10 cellular contexts compared by ENCODE assay signal in the genomic region with DNA sequence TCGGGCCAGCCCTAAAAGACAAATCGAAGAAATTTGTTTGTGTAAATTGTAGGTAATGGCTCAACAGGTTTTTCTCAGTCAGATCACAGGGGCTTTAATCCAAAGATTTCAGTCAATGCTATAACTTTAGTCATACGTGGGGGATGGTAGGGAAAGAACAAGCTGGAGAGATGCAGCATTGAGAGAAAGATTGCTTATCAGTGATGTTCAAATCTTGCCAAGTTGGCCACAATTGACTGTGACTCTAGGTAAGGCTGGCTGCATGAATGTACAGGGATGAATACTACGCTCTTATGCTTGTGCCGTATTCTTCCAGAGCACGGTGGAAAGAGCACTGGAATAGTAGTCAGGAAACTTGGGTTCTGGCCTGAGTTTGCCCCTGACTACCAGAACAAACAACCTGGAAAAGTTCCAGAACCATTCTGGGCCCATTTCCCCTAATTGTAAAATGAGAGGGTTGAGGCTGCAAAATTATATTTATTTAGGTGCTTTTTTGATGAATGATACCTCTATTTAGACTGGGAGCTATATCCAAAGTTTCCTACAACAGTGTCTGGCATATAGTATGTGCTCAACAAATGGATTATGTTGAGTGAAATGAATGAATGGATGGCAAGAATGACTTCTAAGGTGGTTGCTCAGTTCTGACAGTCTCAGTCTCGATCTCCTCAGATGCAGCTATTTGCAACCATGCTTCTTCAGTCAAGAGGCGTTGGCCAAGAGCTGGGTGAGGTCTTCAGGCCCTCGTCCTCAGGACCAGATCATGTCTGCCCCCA. TPM values are rescaled to one million over a fixed set of nuclear protein-coding genes. Genes with fewer than 3 reads are reported as not detected.
DNase-seq lines count a peak whose midpoint lies in the region; TF ChIP-seq lines count a peak whose summit lies in the region.
"Had no signal": no experiment of that assay in that cellular context is flagged by ENCODE, and none has a peak within 500 bp of the region (broad histone marks: within the 10 kb centered on the region; RNA-seq: fewer than 3 reads in every experiment).

No MANE protein-coding gene starts in this region.

- no peak overlapping the region for H2BK120ac ChIP-seq in trophoblast cell (ENCODE audit: insufficient read depth, low read length, poor library complexity)

- POLR2A ChIA-PET in RWPE1 (lab: Yijun Ruan, JAX; ENCODE audit: low non-redundant PET) (no interaction called here), OCI-LY7 (lab: Charles Lee) (interaction anchor here (0.6 to 1.2 kb wide), 2 partner anchors 14 to 135 kb away, joined by 3 to 4 read pairs; no protein-coding TSS in a partner anchor)
- POLR2A ChIA-PET in activated CD4-positive, alpha-beta memory T cell treated with anti-CD3 and anti-CD28 coated beads, Interleukin-2, amount 10 ng/mL, durations not matched to agents 7 days and 5 days (lab: Charles Lee) = interaction anchor here (0.9 kb wide), 1 partner anchor 11 kb away, joined by 3 read pairs; no protein-coding TSS in a partner anchor

- no peak overlapping the region for H2AK5ac ChIP-seq in trophoblast cell (ENCODE audit: low read length)

- no peak overlapping the region for H4K8ac ChIP-seq in trophoblast cell (ENCODE audit: low read depth, low read length)

- no peaks in the 10 kb centered on the region for H3K79me1 ChIP-seq in trophoblast cell (ENCODE audit: low read length)

- no peak overlapping the region for H3K18ac ChIP-seq in trophoblast cell (ENCODE audit: low read length)

- H3K14ac ChIP-seq in trophoblast cell (ENCODE audit: low read length) = no peak overlapping the region

- no peak overlapping the region for H3K23ac ChIP-seq in trophoblast cell (ENCODE audit: low read length)

- H3K27ac ChIP-seq in ACC112 (ENCODE audit: low read depth, low read length) (peak overlapping the region; percentile 60), RWPE1 (peak overlapping the region; percentile 87), parathyroid adenoma (peak overlapping the region; percentile 91), trophoblast cell (ENCODE audit: low read depth, low read length) (no peak overlapping the region), OCI-LY7 (ENCODE audit: low read depth, low read length, poor library complexity, severe bottlenecking) (no peak overlapping the region)

- WGBS in trophoblast cell (ENCODE audit: extremely low coverage, insufficient coverage, insufficient read length) = no CpG with 5 or more reads among the region's 9 CpGs

- BruUV-seq in OCI-LY7 (replicated peaks; lab: Mats Ljungman, UMichigan) = no TSS peak

- CTCF ChIA-PET in RWPE1 (lab: Yijun Ruan, JAX) = interaction anchor here (0.6 kb wide), 1 partner anchor 709 kb away, joined by 3 read pairs; no protein-coding TSS in a partner anchor
- CTCF ChIA-PET in OCI-LY7 (lab: Charles Lee; ENCODE audit: unreplicated experiment) = no interaction called here
- CTCF ChIA-PET in activated CD4-positive, alpha-beta memory T cell treated with anti-CD3 and anti-CD28 coated beads, Interleukin-2, amount 10 ng/mL, durations not matched to agents 7 days and 5 days (lab: Charles Lee) = interaction anchor here (1.3 kb wide), 1 partner anchor 58 kb away, joined by 5 read pairs; no protein-coding TSS in a partner anchor

- no peak overlapping the region for H4K12ac ChIP-seq in trophoblast cell (ENCODE audit: low read depth, low read length)

- H2BK5ac ChIP-seq in trophoblast cell (ENCODE audit: low read depth, low read length, poor library complexity) = no peak overlapping the region

- H3K4me1 Mint-ChIP-seq in activated CD4-positive, alpha-beta memory T cell treated with anti-CD3 and anti-CD28 coated beads, Interleukin-2, amount 10 ng/mL, durations not matched to agents 7 days and 5 days = no peaks in the 10 kb centered on the region

- H3K27me3 ChIP-seq in ACC112 (ENCODE audit: insufficient read depth, low read length) (no peaks in the 10 kb centered on the region), parathyroid adenoma (ENCODE audit: control insufficient read depth, insufficient read depth, low read length) (no peaks in the 10 kb centered on the region), trophoblast cell (ENCODE audit: insufficient read depth, low read length) (no peaks in the 10 kb centered on the region)

- H3K4me2 ChIP-seq in parathyroid adenoma (ENCODE audit: low read length) = peak overlapping the region; percentile 55
- H3K4me2 ChIP-seq in trophoblast cell (ENCODE audit: low read length) = no peak overlapping the region
- H3K4me2 ChIP-seq in OCI-LY7 (ENCODE audit: low read length) = no peak overlapping the region

- H3K9me2 ChIP-seq in OCI-LY7 (ENCODE audit: insufficient read depth, low read length) = no peaks in the 10 kb centered on the region

- H3K36me3 ChIP-seq in ACC112 (ENCODE audit: insufficient read depth, low read length) (no peaks in the 10 kb centered on the region), parathyroid adenoma (ENCODE audit: control insufficient read depth, insufficient read depth, low read length) (no peaks in the 10 kb centered on the region), trophoblast cell (ENCODE audit: control insufficient read depth in 1 of 2, insufficient read depth in 2 of 2, low read length in 2 of 2) (no peaks in the 10 kb centered on the region), OCI-LY7 (ENCODE audit: insufficient read depth, low read length) (no peaks in the 10 kb centered on the region)

- H3K9me3 Mint-ChIP-seq in activated CD4-positive, alpha-beta memory T cell treated with anti-CD3 and anti-CD28 coated beads, Interleukin-2, amount 10 ng/mL, durations not matched to agents 7 days and 5 days = no peaks in the 10 kb centered on the region

- TF ChIP-seq CTCF in RWPE1 (conservative IDR thresholded peaks at IDR 0.05; ENCODE audit: low read depth) (no peak), fibroblast of pulmonary artery (IDR thresholded peaks at IDR 0.05; ENCODE audit: low read length, missing control alignments) (no peak), parathyroid adenoma (IDR thresholded peaks at IDR 0.05) (no peak), OCI-LY7 (conservative IDR thresholded peaks at IDR 0.05; ENCODE audit: low read length) (no peak)

- H3K79me2 ChIP-seq in ACC112 (ENCODE audit: control insufficient read depth, insufficient read depth, low read length, unreplicated experiment) (no peaks in the 10 kb centered on the region), parathyroid adenoma (peaks cover 2% of the 10 kb centered on the region), trophoblast cell (ENCODE audit: control insufficient read depth, insufficient read depth, low read length, poor library complexity) (no peaks in the 10 kb centered on the region), OCI-LY7 (ENCODE audit: insufficient read depth, low read depth, low read length) (no peaks in the 10 kb centered on the region)

- H3K36me3 Mint-ChIP-seq in activated CD4-positive, alpha-beta memory T cell treated with anti-CD3 and anti-CD28 coated beads, Interleukin-2, amount 10 ng/mL, durations not matched to agents 7 days and 5 days (ENCODE audit: low read depth) = no peaks in the 10 kb centered on the region

- intact Hi-C loops in OCI-LY7 (cut with micrococcal nuclease; ENCODE audit: unreplicated experiment) = no loop called here

- H3K4me3 ChIP-seq in ACC112 (ENCODE audit: low read depth, low read length) (no peak overlapping the region), fibroblast of pulmonary artery (replicated peaks; ENCODE audit: low read depth, low read length) (no peak overlapping the region), parathyroid adenoma (ENCODE audit: low read depth, low read length) (peak overlapping the region; percentile 20), trophoblast cell (ENCODE audit: low read depth, low read length) (no peak overlapping the region), OCI-LY7 (ENCODE audit: low read depth, low read length, poor library complexity, severe bottlenecking) (no peak overlapping the region)

- H3K4me3 Mint-ChIP-seq in activated CD4-positive, alpha-beta memory T cell treated with anti-CD3 and anti-CD28 coated beads, Interleukin-2, amount 10 ng/mL, durations not matched to agents 7 days and 5 days = no peak overlapping the region

- H2BK12ac ChIP-seq in trophoblast cell (ENCODE audit: low read length) = no peak overlapping the region

- no peaks in the 10 kb centered on the region for H3K9me3 ChIP-seq in parathyroid adenoma (ENCODE audit: control insufficient read depth, low read length)
- H3K9me3 ChIP-seq in trophoblast cell (ENCODE audit: insufficient read depth, low read depth, low read length) = no peaks in the 10 kb centered on the region
- no peaks in the 10 kb centered on the region for H3K9me3 ChIP-seq in OCI-LY7 (ENCODE audit: low read length)

- no peak overlapping the region for H3K27ac Mint-ChIP-seq in activated CD4-positive, alpha-beta memory T cell treated with anti-CD3 and anti-CD28 coated beads, Interleukin-2, amount 10 ng/mL, durations not matched to agents 7 days and 5 days

- H3K4me1 ChIP-seq in ACC112 (ENCODE audit: control insufficient read depth, insufficient read depth, low read length, unreplicated experiment) (peaks cover 46% of the 10 kb centered on the region), parathyroid adenoma (peaks cover 50% of the 10 kb centered on the region), trophoblast cell (ENCODE audit: control insufficient read depth in 1 of 2, insufficient read depth in 2 of 2, low read length in 2 of 2) (peaks cover 0 to 5% of the 10 kb centered on the region in 2 experiments), OCI-LY7 (ENCODE audit: insufficient read depth, low read length, poor library complexity, severe bottlenecking) (peaks cover 6% of the 10 kb centered on the region)

- H3K27me3 Mint-ChIP-seq in activated CD4-positive, alpha-beta memory T cell treated with anti-CD3 and anti-CD28 coated beads, Interleukin-2, amount 10 ng/mL, durations not matched to agents 7 days and 5 days = no peaks in the 10 kb centered on the region

- no peak overlapping the region for H3K4ac ChIP-seq in trophoblast cell (ENCODE audit: low read depth, low read length)

- no peak for DNase-seq in RWPE1 (ENCODE audit: low spot score)
- peak; percentile 44 for DNase-seq in fibroblast of pulmonary artery (ENCODE audit: low read depth)
- no peak for DNase-seq in NK-92 (lab: John Stamatoyannopoulos, UW; ENCODE audit: unreplicated experiment)
- no peak for DNase-seq in trophoblast cell
- DNase-seq in OCI-LY7 (ENCODE audit: low spot score) = no peak
- no peak for DNase-seq in activated CD4-positive, alpha-beta memory T cell treated with anti-CD3 and anti-CD28 coated beads, Interleukin-2, amount 10 ng/mL, durations not matched to agents 7 days and 5 days
- DNase-seq: NCI-H1048, SHP77 treated with DMSO at 0.1 percent for 48 hours had no signal

- H2AFZ ChIP-seq in ACC112 (ENCODE audit: low read length, unreplicated experiment) (no peak overlapping the region), parathyroid adenoma (no peak overlapping the region), trophoblast cell (ENCODE audit: insufficient read depth, low read length, poor library complexity) (no peak overlapping the region), OCI-LY7 (ENCODE audit: low read length) (no peak overlapping the region)

- no peaks in the 10 kb centered on the region for H4K20me1 ChIP-seq in OCI-LY7 (ENCODE audit: insufficient read depth, low read length)

- no peak overlapping the region for H4K91ac ChIP-seq in trophoblast cell (ENCODE audit: low read depth, low read length)

- H3K9ac ChIP-seq in parathyroid adenoma (no peak overlapping the region), trophoblast cell (ENCODE audit: low read length) (no peak overlapping the region)

RNA-seq across cellular contexts. Expression of a gene that starts 44.4 kb away (rescaled TPM):
- 16.0 and 16.8 TPM in 2 replicates for polyA plus RNA-seq in trophoblast cell (2013)
- total RNA-seq in OCI-LY7 (2014; rRNA removed; shearing (Covaris generic)) = 28.3 and 35.6 TPM in 2 replicates
- total RNA-seq in OCI-LY7 (2022) = 28.4 and 29.3 TPM in 2 replicates
- 100 to 1,000 TPM; 112 to 119 TPM for total RNA-seq in activated CD4-positive, alpha-beta memory T cell treated with anti-CD3 and anti-CD28 coated beads, Interleukin-2, amount 10 ng/mL, durations not matched to agents 7 days and 5 days

RNA-seq across cellular contexts. Expression of a gene that starts 46.4 kb away (rescaled TPM):
- not detected in 2 replicates for polyA plus RNA-seq in trophoblast cell (2013)
- total RNA-seq in OCI-LY7 (2014; rRNA removed; shearing (Covaris generic)) = not detected in 2 replicates
- not detected in 2 replicates for total RNA-seq in OCI-LY7 (2022)
- total RNA-seq in activated CD4-positive, alpha-beta memory T cell treated with anti-CD3 and anti-CD28 coated beads, Interleukin-2, amount 10 ng/mL, durations not matched to agents 7 days and 5 days = not detected

Comparison
In these comparisons a context has a peak if more than half of its experiments do, and no peak if none do; other contexts are left out.
1. H3K27ac ChIP-seq: peak in ACC112 (single experiment), RWPE1 (single experiment) and parathyroid adenoma (single experiment); none in trophoblast cell (single experiment) and OCI-LY7 (single experiment).